ENCODE assay signal across 1 cellular context in genomic region chr3:197750863-197751737, GRCh38.
TF ChIP-seq lines count a peak whose summit lies in the region.

No MANE protein-coding gene starts in this region.

TF ChIP-seq in GM12878, 131 proteins besides CTCF, POLR2A, EP300 and RAD21 (continued from another document and continues in another):
- TF ChIP-seq CUX1 (IDR thresholded peaks at IDR 0.05; ENCODE audit: insufficient replicate concordance, low read depth, low read length) (no peak), SUPT20H (IDR thresholded peaks at IDR 0.05; ENCODE audit: borderline replicate concordance, control insufficient read depth, low read depth, low read length) (no peak), PKNOX1 (IDR thresholded peaks at IDR 0.05) (no peak), PAX5 (IDR thresholded peaks at IDR 0.05; ENCODE audit: borderline replicate concordance, low read depth, low read length) (peak; percentile 84; the same call in 1 of the 2 replicates), E2F8 (IDR thresholded peaks at IDR 0.05; ENCODE audit: low read depth, partially characterized antibody) (no peak), BACH1 (IDR thresholded peaks at IDR 0.05; ENCODE audit: borderline replicate concordance) (no peak), DPF2 (IDR thresholded peaks at IDR 0.05) (no peak), TAF1 (IDR thresholded peaks at IDR 0.05; ENCODE audit: borderline replicate concordance, low read depth, low read length) (peak; percentile 23; the same call in 1 of the 2 replicates), FOXM1 (IDR thresholded peaks at IDR 0.05; ENCODE audit: low read depth, low read length) (peak; percentile 24; the same call in 1 of the 2 replicates), USF2 (IDR thresholded peaks at IDR 0.05; ENCODE audit: borderline replicate concordance, low read depth, low read length) (no peak), ZNF687 (IDR thresholded peaks at IDR 0.05) (no peak), JUND (IDR thresholded peaks at IDR 0.05; ENCODE audit: low read depth, low read length) (no peak), ZNF592 (IDR thresholded peaks at IDR 0.05) (no peak), NR2F1 (conservative IDR thresholded peaks at IDR 0.05) (no peak), NFXL1 (IDR thresholded peaks at IDR 0.05; ENCODE audit: borderline replicate concordance) (no peak), TARDBP (IDR thresholded peaks at IDR 0.05; ENCODE audit: borderline replicate concordance) (no peak), SKIL (IDR thresholded peaks at IDR 0.05; ENCODE audit: low read depth, poor library complexity, severe bottlenecking) (peak; percentile 47), RCOR1 (conservative IDR thresholded peaks at IDR 0.05; ENCODE audit: low read depth, low read length) (no peak), HDAC2 (IDR thresholded peaks at IDR 0.05) (no peak), ESRRA (IDR thresholded peaks at IDR 0.05; ENCODE audit: low read length) (no peak), WRNIP1 (IDR thresholded peaks at IDR 0.05; ENCODE audit: borderline replicate concordance, low read depth, low read length) (no peak), NBN (IDR thresholded peaks at IDR 0.05) (peak; percentile 24; the same call in 1 of the 2 replicates), ZBED1 (IDR thresholded peaks at IDR 0.05; ENCODE audit: borderline replicate concordance) (no peak), NFIC (IDR thresholded peaks at IDR 0.05; ENCODE audit: low read depth, low read length) (peak; percentile 55; the same call in 1 of the 2 replicates), MXI1 (IDR thresholded peaks at IDR 0.05; ENCODE audit: low read depth, low read length) (no peak; the same call in 1 of the 2 replicates), BCL3 (IDR thresholded peaks at IDR 0.05; ENCODE audit: borderline replicate concordance, insufficient read depth, low read depth, low read length, poor library complexity, severe bottlenecking) (no peak), KDM1A (IDR thresholded peaks at IDR 0.05; ENCODE audit: borderline replicate concordance) (no peak), YBX1 (IDR thresholded peaks at IDR 0.05) (0 out of 2 replicates have a peak, but pooled peaks have one; percentile 31), ETV6 (conservative IDR thresholded peaks at IDR 0.05 in 1 of 2, IDR thresholded peaks at IDR 0.05 in 1 of 2; ENCODE audit: borderline replicate concordance in 1 of 2, low read depth in 1 of 2) (0 out of 4 replicates have a peak, but pooled peaks of 1 of the 2 experiments have one; percentile 1), MYB (IDR thresholded peaks at IDR 0.05; ENCODE audit: borderline replicate concordance, low read depth, low read length) (no peak), ELK1 (IDR thresholded peaks at IDR 0.05; ENCODE audit: low read depth, low read length) (no peak), SIN3A (IDR thresholded peaks at IDR 0.05; ENCODE audit: low read depth, low read length) (no peak)
